In genomic region chr5:173239233-173239593, GRCh38 we compare ENCODE assay signal across 21 cellular contexts. TPM values are rescaled to one million over a fixed set of nuclear protein-coding genes. Genes with fewer than 3 reads are reported as not detected.
DNase-seq lines count a peak whose midpoint lies in the region; ATAC-seq and TF ChIP-seq lines count a peak whose summit lies in the region.
"Had no signal": no experiment of that assay in that cellular context is flagged by ENCODE, and none has a peak within 500 bp of the region (broad histone marks: within the 10 kb centered on the region; RNA-seq: fewer than 3 reads in every experiment).

No MANE protein-coding gene starts in this region.

- no peaks in the 10 kb centered on the region for H3K9me3 Mint-ChIP-seq in activated CD4-positive, alpha-beta T cell treated with anti-CD3 and anti-CD28 coated beads, Interleukin-2, amount 10 ng/mL, durations not matched to agents 24 days and 14 days
- H3K9me3 Mint-ChIP-seq in chondrocyte (ENCODE audit: low read depth) (no peaks in the 10 kb centered on the region), natural killer cell (no peaks in the 10 kb centered on the region)

- no peak for ATAC-seq in natural killer cell
- ATAC-seq: esophagus mucosa, upper lobe of right lung had no signal

- DNase-seq in activated CD4-positive, alpha-beta T cell treated with anti-CD3 and anti-CD28 coated beads, Interleukin-2, amount 10 ng/mL, durations not matched to agents 24 days and 14 days = no peak
- no peak for DNase-seq in activated CD4-positive, alpha-beta T cell treated with anti-CD3 and anti-CD28 coated beads for 48 hours
- DNase-seq in GM20000 (ENCODE audit: low spot score) = peak; percentile 18
- no peak for DNase-seq in chondrocyte (ENCODE audit: low spot score)
- no peak for DNase-seq in natural killer cell
- DNase-seq in breast epithelium (ENCODE audit: low spot score in 2 of 2) = no peak
- DNase-seq in hippocampal formation (lab: John Stamatoyannopoulos, UW) = no peak
- no peak for DNase-seq in NCI-H2171 treated with DMSO at 0.1 percent for 48 hours (lab: John Stamatoyannopoulos, UW)
- DNase-seq: activated CD4-positive, alpha-beta T cell treated with anti-CD3 and anti-CD28 coated beads, Interleukin-2, amount 50 U/mL, for 48 hours; activated naive CD4-positive, alpha-beta T cell treated with anti-CD3 and anti-CD28 coated beads, Interleukin-2, amount 50 U/mL, for 16 hours; cerebellar nuclear complex; head of caudate nucleus; NCI-H1930; NCI-H774; stimulated activated CD4-positive, alpha-beta T cell treated with anti-CD3 and anti-CD28 coated beads, Interleukin-2, amount 100 ng/mL, for 24 hours; stimulated activated CD8-positive, alpha-beta memory T cell treated with anti-CD3 and anti-CD28 coated beads, Interleukin-4, amount 100 ng/mL, for 48 hours; upper lobe of right lung had no signal

- peaks cover 4 to 10% of the 10 kb centered on the region in 2 donors for H3K4me1 ChIP-seq in breast epithelium

- TF ChIP-seq POLR2A in breast epithelium (IDR thresholded peaks at IDR 0.05) = no peak

- H3K36me3 ChIP-seq in breast epithelium = no peaks in the 10 kb centered on the region
- H3K36me3 ChIP-seq: neural progenitor cell, upper lobe of right lung had no signal

- H3K4me3 ChIP-seq in breast epithelium = no peak overlapping the region
- H3K4me3 ChIP-seq: upper lobe of right lung had no signal

- peaks cover 12 to 99% of the 10 kb centered on the region in 2 donors for H3K27me3 ChIP-seq in breast epithelium

- H3K36me3 Mint-ChIP-seq in activated CD4-positive, alpha-beta T cell treated with anti-CD3 and anti-CD28 coated beads, Interleukin-2, amount 10 ng/mL, durations not matched to agents 24 days and 14 days (ENCODE audit: low read depth) = peaks cover 5% of the 10 kb centered on the region
- H3K36me3 Mint-ChIP-seq in chondrocyte (ENCODE audit: low read depth) (no peaks in the 10 kb centered on the region), natural killer cell (no peaks in the 10 kb centered on the region)
- H3K36me3 Mint-ChIP-seq: neural progenitor cell had no signal

- TF ChIP-seq CTCF in GM20000 (IDR thresholded peaks at IDR 0.05; ENCODE audit: extremely low read depth, missing control alignments) (no peak), chondrocyte (IDR thresholded peaks at IDR 0.05) (no peak), natural killer cell (IDR thresholded peaks at IDR 0.05) (no peak), breast epithelium (IDR thresholded peaks at IDR 0.05) (no peak)

- no peak overlapping the region for H3K27ac ChIP-seq in breast epithelium
- H3K27ac ChIP-seq: neural progenitor cell, upper lobe of right lung had no signal

- H3K27me3 Mint-ChIP-seq in activated CD4-positive, alpha-beta T cell treated with anti-CD3 and anti-CD28 coated beads, Interleukin-2, amount 10 ng/mL, durations not matched to agents 24 days and 14 days = peaks cover 91% of the 10 kb centered on the region
- peaks cover 35% of the 10 kb centered on the region for H3K27me3 Mint-ChIP-seq in chondrocyte (ENCODE audit: low read depth)
- H3K27me3 Mint-ChIP-seq in natural killer cell (ENCODE audit: low read depth in 2 of 2) = peaks cover 87 to 90% of the 10 kb centered on the region in 2 donors

- H3K4me1 Mint-ChIP-seq in activated CD4-positive, alpha-beta T cell treated with anti-CD3 and anti-CD28 coated beads, Interleukin-2, amount 10 ng/mL, durations not matched to agents 24 days and 14 days = peaks cover 11% of the 10 kb centered on the region
- H3K4me1 Mint-ChIP-seq in chondrocyte (ENCODE audit: low read depth) (peaks cover 34% of the 10 kb centered on the region), natural killer cell (peaks cover 15 to 31% of the 10 kb centered on the region in 2 donors)

- peak overlapping the region; percentile 52 for H3K4me3 Mint-ChIP-seq in activated CD4-positive, alpha-beta T cell treated with anti-CD3 and anti-CD28 coated beads, Interleukin-2, amount 10 ng/mL, durations not matched to agents 24 days and 14 days
- H3K4me3 Mint-ChIP-seq in chondrocyte (ENCODE audit: unreplicated experiment) (peak overlapping the region; percentile 75), natural killer cell (peak overlapping the region; percentile 71)

- H3K9me3 ChIP-seq in breast epithelium = no peaks in the 10 kb centered on the region
- H3K9me3 ChIP-seq: upper lobe of right lung had no signal

- intact Hi-C loops in activated CD4-positive, alpha-beta T cell treated with anti-CD3 and anti-CD28 coated beads, Interleukin-2, amount 10 ng/mL, durations not matched to agents 24 days and 14 days (cut with micrococcal nuclease) = loop anchor here (5.0 kb wide), 2 partner anchors 1493 to 1922 kb away; no protein-coding TSS in a partner anchor
- intact Hi-C loops in natural killer cell (cut with micrococcal nuclease) = no loop called here
- intact Hi-C loops in breast epithelium (cut with DNase I; ENCODE audit: low total_unique reads) = no loop called here

- peak overlapping the region; percentile 46 for H3K27ac Mint-ChIP-seq in activated CD4-positive, alpha-beta T cell treated with anti-CD3 and anti-CD28 coated beads, Interleukin-2, amount 10 ng/mL, durations not matched to agents 24 days and 14 days
- H3K27ac Mint-ChIP-seq in chondrocyte (ENCODE audit: unreplicated experiment) (no peak overlapping the region), natural killer cell (no peak overlapping the region)
- H3K27ac Mint-ChIP-seq: neural progenitor cell had no signal

RNA-seq across cellular contexts. Expression of gene NKX2-5, which starts 4.2 kb away (rescaled TPM):
- not detected in 2 replicates for total RNA-seq in activated CD4-positive, alpha-beta T cell treated with anti-CD3 and anti-CD28 coated beads, Interleukin-2, amount 10 ng/mL, durations not matched to agents 24 days and 14 days
- total RNA-seq in chondrocyte (14.8 to 23.7 TPM (median 15.4 TPM) in 3 replicates), natural killer cell (not detected), breast epithelium (under 1 TPM in 1 of 3 donors, not detected in 2; 0.16 TPM)
- total RNA-seq: esophagus mucosa, G401, M059J, upper lobe of right lung had no signal

Comparison
In these comparisons a context has a peak if more than half of its experiments do, and no peak if none do; other contexts are left out.
1. RNA of gene NKX2-5, which starts 4.2 kb away (total RNA-seq): 14.8 to 23.7 TPM in chondrocyte; 0.16 TPM in breast epithelium, not detected in activated CD4-positive, alpha-beta T cell treated with anti-CD3 and anti-CD28 coated beads, Interleukin-2, amount 10 ng/mL, durations not matched to agents 24 days and 14 days and not detected in natural killer cell; every median in the first group is over 10 times any median in the second.
2. Peak in every context shown above with its lines, with median percentiles within 50 percentile points of each other: H3K4me3 Mint-ChIP-seq.